ENCODE assay signal across 27 cellular contexts in the genomic region with DNA sequence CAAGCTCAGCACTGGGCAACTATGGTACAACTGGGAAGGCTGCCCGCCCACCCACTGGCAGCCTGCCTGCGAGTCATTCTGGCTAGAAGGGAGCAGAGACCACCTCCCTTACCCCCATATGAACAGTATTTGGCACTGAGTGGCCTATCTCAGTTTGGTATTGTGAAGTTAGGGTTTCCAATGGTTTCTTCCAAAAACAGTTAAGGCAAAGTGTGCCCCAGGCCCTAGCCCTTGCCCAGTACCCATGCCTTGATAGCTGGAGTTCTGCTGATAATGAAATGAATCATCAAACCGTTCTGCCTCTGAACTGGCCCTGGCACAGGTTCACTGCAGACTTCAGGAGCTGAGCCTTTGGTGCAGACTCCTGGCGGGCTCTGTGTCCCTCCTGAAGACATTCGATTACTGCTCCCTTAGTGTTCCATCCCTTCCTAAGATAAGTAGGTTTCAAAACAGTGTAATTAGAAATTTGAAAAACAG.
DNase-seq lines count a peak whose midpoint lies in the region; ATAC-seq, FAIRE-seq and TF ChIP-seq lines count a peak whose summit lies in the region.
"Had no signal": no experiment of that assay in that cellular context is flagged by ENCODE, and none has a peak within 500 bp of the region (broad histone marks: within the 10 kb centered on the region; RNA-seq: fewer than 3 reads in every experiment).

No MANE protein-coding gene starts in this region.

- no peaks in the 10 kb centered on the region for H3K9me3 Mint-ChIP-seq in CD4-positive, alpha-beta memory T cell
- H3K9me3 Mint-ChIP-seq in activated T-helper 17 cell treated with anti-CD3 and anti-CD28 coated beads, Interleukin-2, amount 50 U/mL, for 72 hours = no peaks in the 10 kb centered on the region
- H3K9me3 Mint-ChIP-seq: activated CD4-positive, alpha-beta T cell treated with anti-CD3 and anti-CD28 coated beads, Interleukin-2, amount 10 ng/mL, durations not matched to agents 24 days and 14 days; activated naive CD4-positive, alpha-beta T cell treated with anti-CD3 and anti-CD28 coated beads, Interleukin-2, amount 10 ng/mL, durations not matched to agents 7 days and 5 days; endodermal cell; natural killer cell treated with Interleukin-12 subunit alpha and Interleukin-12 subunit beta and Interleukin-15 and Interleukin-18, amount 100 ng/mL, for 72 hours had no signal

- H3K36me3 ChIP-seq in CD4-positive, alpha-beta memory T cell (ENCODE audit: insufficient read depth, low read length) = no peaks in the 10 kb centered on the region
- H3K36me3 ChIP-seq in HCT116 (ENCODE audit: control insufficient read depth in 1 of 2, insufficient read depth in 2 of 2, low read length in 2 of 2) = no peaks in the 10 kb centered on the region
- H3K36me3 ChIP-seq in neutrophil = no peaks in the 10 kb centered on the region
- H3K36me3 ChIP-seq: gastrocnemius medialis, pancreas had no signal

- H3K36me3 Mint-ChIP-seq in CD4-positive, alpha-beta memory T cell = peaks cover 0 to 4% of the 10 kb centered on the region in 2 donors
- H3K36me3 Mint-ChIP-seq in activated T-helper 17 cell treated with anti-CD3 and anti-CD28 coated beads, Interleukin-2, amount 50 U/mL, for 72 hours (ENCODE audit: low read depth) = no peaks in the 10 kb centered on the region
- H3K36me3 Mint-ChIP-seq: activated naive CD4-positive, alpha-beta T cell treated with anti-CD3 and anti-CD28 coated beads, Interleukin-2, amount 10 ng/mL, durations not matched to agents 7 days and 5 days; natural killer cell treated with Interleukin-12 subunit alpha and Interleukin-12 subunit beta and Interleukin-15 and Interleukin-18, amount 100 ng/mL, for 72 hours had no signal

- TF ChIP-seq POLR2A in HCT116 (IDR thresholded peaks at IDR 0.05; ENCODE audit: borderline replicate concordance, extremely low read depth, insufficient read depth, insufficient read length) = no peak

- no peak for ATAC-seq in HCT116
- no peak for ATAC-seq in activated T-helper 17 cell treated with anti-CD3 and anti-CD28 coated beads, Interleukin-2, amount 50 U/mL, for 72 hours (replicated peaks)
- ATAC-seq: gastrocnemius medialis; natural killer cell treated with Interleukin-12 subunit alpha and Interleukin-12 subunit beta and Interleukin-15 and Interleukin-18, amount 100 ng/mL, for 72 hours; pancreas; right lobe of liver had no signal

- no peaks in the 10 kb centered on the region for H3K9me2 ChIP-seq in HCT116 (ENCODE audit: insufficient read depth)
- H3K9me2 ChIP-seq: SK-N-SH had no signal

- no peak overlapping the region for H3K4me3 Mint-ChIP-seq in CD4-positive, alpha-beta memory T cell
- H3K4me3 Mint-ChIP-seq in activated T-helper 17 cell treated with anti-CD3 and anti-CD28 coated beads, Interleukin-2, amount 50 U/mL, for 72 hours = no peak overlapping the region
- H3K4me3 Mint-ChIP-seq: activated CD4-positive, alpha-beta T cell treated with anti-CD3 and anti-CD28 coated beads, Interleukin-2, amount 10 ng/mL, durations not matched to agents 24 days and 14 days; activated naive CD4-positive, alpha-beta T cell treated with anti-CD3 and anti-CD28 coated beads, Interleukin-2, amount 10 ng/mL, durations not matched to agents 7 days and 5 days; endodermal cell; natural killer cell treated with Interleukin-12 subunit alpha and Interleukin-12 subunit beta and Interleukin-15 and Interleukin-18, amount 100 ng/mL, for 72 hours had no signal

- no peak overlapping the region for H2AFZ ChIP-seq in HCT116 (ENCODE audit: low read depth, low read length, poor library complexity, severe bottlenecking)

- POLR2A ChIA-PET in CD4-positive, alpha-beta memory T cell (lab: Charles Lee; ENCODE audit: partially characterized antibody) = interaction anchor here (1.2 to 2.5 kb wide), 2 partner anchors 13 to 48 kb away, joined by 3 to 12 read pairs; no protein-coding TSS in a partner anchor
- POLR2A ChIA-PET in HCT116 (lab: Charles Lee) = no interaction called here

- peaks cover 11 to 28% (median 15%) of the 10 kb centered on the region in 4 donors for H3K4me1 Mint-ChIP-seq in CD4-positive, alpha-beta memory T cell
- H3K4me1 Mint-ChIP-seq in activated T-helper 17 cell treated with anti-CD3 and anti-CD28 coated beads, Interleukin-2, amount 50 U/mL, for 72 hours = no peaks in the 10 kb centered on the region

- H3K79me2 ChIP-seq in HCT116 (ENCODE audit: insufficient read depth, low read length) = no peaks in the 10 kb centered on the region

- no peaks in the 10 kb centered on the region for H3K27me3 ChIP-seq in CD4-positive, alpha-beta memory T cell (ENCODE audit: insufficient read depth, low read length)
- H3K27me3 ChIP-seq in HCT116 (ENCODE audit: insufficient read depth, low read length) (no peaks in the 10 kb centered on the region), neutrophil (no peaks in the 10 kb centered on the region)
- H3K27me3 ChIP-seq: esophagus squamous epithelium, gastrocnemius medialis, pancreas, right lobe of liver, tibial artery had no signal

- DNase-seq in CD4-positive, alpha-beta memory T cell = no peak
- DNase-seq in HCT116 (ENCODE audit: low read depth, low spot score) = no peak
- DNase-seq in astrocyte of the hippocampus (ENCODE audit: low read depth, low spot score) = peak; percentile 44
- DNase-seq in DMS153 (lab: John Stamatoyannopoulos, UW) = no peak
- no peak for DNase-seq in frontal cortex (ENCODE audit: low spot score in 2 of 2)
- DNase-seq: activated CD4-positive, alpha-beta T cell treated with anti-CD3 and anti-CD28 coated beads, Interleukin-2, amount 10 ng/mL, durations not matched to agents 24 days and 14 days; activated naive CD4-positive, alpha-beta T cell treated with anti-CD3 and anti-CD28 coated beads, Interleukin-2, amount 10 ng/mL, durations not matched to agents 7 days and 5 days; endodermal cell; esophagus squamous epithelium; gastrocnemius medialis; midbrain; NCI-H1694; NCI-H2171; NCI-H526 treated with DMSO at 0.1 percent for 48 hours; pancreas; right lobe of liver; RPMI8226; stimulated activated CD4-positive, alpha-beta T cell treated with anti-CD3 and anti-CD28 coated beads, Interleukin-4, amount 100 ng/mL, for 4 hours; stimulated activated naive CD4-positive, alpha-beta T cell treated with Interleukin-2 at 50 U/mL for 16 hours; tibial artery had no signal

- no peak for TF ChIP-seq RAD21 in HCT116 (IDR thresholded peaks at IDR 0.05; ENCODE audit: low read depth)

- FAIRE-seq in frontal cortex (lab: Jason Lieb, UNC) = no peak
- FAIRE-seq: colon, H1, pancreas had no signal

- H3K4me2 ChIP-seq in HCT116 (ENCODE audit: low read length) = no peak overlapping the region
- H3K4me2 ChIP-seq: SK-N-SH had no signal

- TF ChIP-seq CTCF in HCT116 (IDR thresholded peaks at IDR 0.05 in 2 of 3, conservative IDR thresholded peaks at IDR 0.05 in 1 of 3; ENCODE audit: borderline replicate concordance in 1 of 3, insufficient read depth in 1 of 3, low read depth in 2 of 3, low read length in 2 of 3) (no peak), neutrophil (IDR thresholded peaks at IDR 0.05) (no peak)

- H3K27me3 Mint-ChIP-seq in CD4-positive, alpha-beta memory T cell = no peaks in the 10 kb centered on the region
- no peaks in the 10 kb centered on the region for H3K27me3 Mint-ChIP-seq in activated T-helper 17 cell treated with anti-CD3 and anti-CD28 coated beads, Interleukin-2, amount 50 U/mL, for 72 hours

- H3K27ac Mint-ChIP-seq in CD4-positive, alpha-beta memory T cell = peak overlapping the region in 4 of 7 donors; percentile 7 to 74 (median 48)
- H3K27ac Mint-ChIP-seq in activated T-helper 17 cell treated with anti-CD3 and anti-CD28 coated beads, Interleukin-2, amount 50 U/mL, for 72 hours = no peak overlapping the region
- H3K27ac Mint-ChIP-seq: activated CD4-positive, alpha-beta T cell treated with anti-CD3 and anti-CD28 coated beads, Interleukin-2, amount 10 ng/mL, durations not matched to agents 24 days and 14 days; activated naive CD4-positive, alpha-beta T cell treated with anti-CD3 and anti-CD28 coated beads, Interleukin-2, amount 10 ng/mL, durations not matched to agents 7 days and 5 days; endodermal cell; natural killer cell treated with Interleukin-12 subunit alpha and Interleukin-12 subunit beta and Interleukin-15 and Interleukin-18, amount 100 ng/mL, for 72 hours had no signal

- peaks cover 12% of the 10 kb centered on the region for H3K4me1 ChIP-seq in CD4-positive, alpha-beta memory T cell (ENCODE audit: insufficient read depth, low read length)
- peaks cover 9 to 27% of the 10 kb centered on the region in 2 experiments for H3K4me1 ChIP-seq in HCT116 (ENCODE audit: control insufficient read depth in 1 of 2, insufficient read depth in 2 of 2, low read length in 2 of 2)
- peaks cover 83 to 88% of the 10 kb centered on the region in 2 experiments for H3K4me1 ChIP-seq in neutrophil (ENCODE audit: control insufficient read depth in 1 of 2, insufficient read depth in 1 of 2, low read depth in 1 of 2, low read length in 1 of 2)
- H3K4me1 ChIP-seq: pancreas, right lobe of liver, tibial artery had no signal

- no peak overlapping the region for H3K4me3 ChIP-seq in CD4-positive, alpha-beta memory T cell (ENCODE audit: low read length in 2 of 2)
- no peak overlapping the region for H3K4me3 ChIP-seq in HCT116 (replicated peaks in 1 of 2; ENCODE audit: low read depth in 1 of 2, low read length in 2 of 2)
- H3K4me3 ChIP-seq in neutrophil (ENCODE audit: low read depth in 1 of 2, low read length in 1 of 2) = peak overlapping the region; percentile 42 to 46
- H3K4me3 ChIP-seq: esophagus squamous epithelium, gastrocnemius medialis, pancreas, right lobe of liver, tibial artery had no signal

- no TSS peak for BruUV-seq in HCT116 (replicated peaks; lab: Mats Ljungman, UMichigan)

- intact Hi-C loops in CD4-positive, alpha-beta memory T cell (cut with micrococcal nuclease) = no loop called here
- intact Hi-C loops in HCT116 (cut with micrococcal nuclease) = no loop called here

- no peaks in the 10 kb centered on the region for H4K20me1 ChIP-seq in HCT116 (ENCODE audit: insufficient read depth)

- no peaks in the 10 kb centered on the region for H3K9me3 ChIP-seq in CD4-positive, alpha-beta memory T cell (ENCODE audit: control insufficient read depth in 1 of 2, low read length in 2 of 2)
- H3K9me3 ChIP-seq in HCT116 (ENCODE audit: control insufficient read depth in 1 of 2, insufficient read depth in 1 of 2, low read depth in 1 of 2, low read length in 2 of 2) = no peaks in the 10 kb centered on the region
- H3K9me3 ChIP-seq in neutrophil = no peaks in the 10 kb centered on the region
- H3K9me3 ChIP-seq: esophagus squamous epithelium, gastrocnemius medialis, pancreas, right lobe of liver, SK-N-SH, tibial artery had no signal

- CTCF ChIA-PET in CD4-positive, alpha-beta memory T cell (lab: Charles Lee; ENCODE audit: partially characterized antibody) = interaction anchor here (1.0 to 1.1 kb wide), 2 partner anchors 12 to 67 kb away, joined by 3 to 5 read pairs; no protein-coding TSS in a partner anchor
- CTCF ChIA-PET in HCT116 (lab: Charles Lee) = no interaction called here

- no peak overlapping the region for H3K9ac ChIP-seq in HCT116 (ENCODE audit: low read length)
- H3K9ac ChIP-seq: SK-N-SH had no signal

- RAD21 ChIA-PET in HCT116 (lab: Charles Lee; ENCODE audit: low non-redundant PET in 1 of 2, low total read pairs in 2 of 2, uncharacterized antibody in 2 of 2, unreplicated experiment in 2 of 2) = no interaction called here

- H3K27ac ChIP-seq in CD4-positive, alpha-beta memory T cell (ENCODE audit: low read depth, low read length) = no peak overlapping the region
- H3K27ac ChIP-seq in HCT116 (ENCODE audit: low read depth, low read length) (no peak overlapping the region), neutrophil (peak overlapping the region; percentile 81)
- H3K27ac ChIP-seq: esophagus squamous epithelium, gastrocnemius medialis, pancreas, right lobe of liver, tibial artery, VCaP had no signal

Comparison
In these comparisons a context has a peak if more than half of its experiments do, and no peak if none do; other contexts are left out.
1. H3K4me3 ChIP-seq: peak in neutrophil (2 of 2); none in CD4-positive, alpha-beta memory T cell (0 of 2) and HCT116 (0 of 2).